In genomic region chr11:70952171-70952570, GRCh38 we compare ENCODE assay signal across 29 cellular contexts.
"Had no signal": no experiment of that assay in that cellular context is flagged by ENCODE, and none has a peak within 500 bp of the region (broad histone marks: within the 10 kb centered on the region; RNA-seq: fewer than 3 reads in every experiment).

No MANE protein-coding gene starts in this region.

- H3K27ac Mint-ChIP-seq: activated CD4-positive, alpha-beta memory T cell treated with anti-CD3 and anti-CD28 coated beads, Interleukin-2, amount 10 ng/mL, durations not matched to agents 7 days and 5 days; activated CD4-positive, alpha-beta T cell treated with anti-CD3 and anti-CD28 coated beads, Interleukin-2, amount 10 ng/mL, durations not matched to agents 7 days and 5 days; activated naive CD4-positive, alpha-beta T cell treated with anti-CD3 and anti-CD28 coated beads, Interleukin-2, amount 10 ng/mL, durations not matched to agents 7 days and 5 days; activated naive CD8-positive, alpha-beta T cell treated with anti-CD3 and anti-CD28 coated beads, Interleukin-2, amount 10 ng/mL, durations not matched to agents 7 days and 5 days; activated T-cell treated with anti-CD3 and anti-CD28 coated beads, Interleukin-2, amount 50 U/mL, for 24 hours; nephron progenitor cell; stimulated activated memory B cell treated with anti-CD40 and anti-IgM and Interleukin-4, amounts not matched to agents 10 μg/mL and 1 μg/mL and 100 μg/mL, for 72 hours had no signal

- H3K36me3 Mint-ChIP-seq: activated naive CD4-positive, alpha-beta T cell treated with anti-CD3 and anti-CD28 coated beads, Interleukin-2, amount 10 ng/mL, durations not matched to agents 7 days and 5 days; activated naive CD8-positive, alpha-beta T cell treated with anti-CD3 and anti-CD28 coated beads, Interleukin-2, amount 10 ng/mL, durations not matched to agents 7 days and 5 days; stimulated activated memory B cell treated with anti-CD40 and anti-IgM and Interleukin-4, amounts not matched to agents 10 μg/mL and 1 μg/mL and 100 μg/mL, for 72 hours had no signal

- H3K4me3 Mint-ChIP-seq: activated CD4-positive, alpha-beta memory T cell treated with anti-CD3 and anti-CD28 coated beads, Interleukin-2, amount 10 ng/mL, durations not matched to agents 7 days and 5 days; activated CD4-positive, alpha-beta T cell treated with anti-CD3 and anti-CD28 coated beads, Interleukin-2, amount 10 ng/mL, durations not matched to agents 7 days and 5 days; activated naive CD4-positive, alpha-beta T cell treated with anti-CD3 and anti-CD28 coated beads, Interleukin-2, amount 10 ng/mL, durations not matched to agents 7 days and 5 days; activated naive CD8-positive, alpha-beta T cell treated with anti-CD3 and anti-CD28 coated beads, Interleukin-2, amount 10 ng/mL, durations not matched to agents 7 days and 5 days; activated T-cell treated with anti-CD3 and anti-CD28 coated beads, Interleukin-2, amount 50 U/mL, for 24 hours; nephron progenitor cell; stimulated activated memory B cell treated with anti-CD40 and anti-IgM and Interleukin-4, amounts not matched to agents 10 μg/mL and 1 μg/mL and 100 μg/mL, for 72 hours had no signal

- H3K27me3 Mint-ChIP-seq: activated CD4-positive, alpha-beta memory T cell treated with anti-CD3 and anti-CD28 coated beads, Interleukin-2, amount 10 ng/mL, durations not matched to agents 7 days and 5 days; activated CD4-positive, alpha-beta T cell treated with anti-CD3 and anti-CD28 coated beads, Interleukin-2, amount 10 ng/mL, durations not matched to agents 7 days and 5 days had no signal

- H3K27me3 ChIP-seq: brain microvascular endothelial cell, left lung, neutrophil, ovary, sigmoid colon, stomach, transverse colon had no signal

- H3K27ac ChIP-seq: brain microvascular endothelial cell, heart right ventricle, left lung, lower lobe of right lung, neutrophil, ovary, psoas muscle, sigmoid colon, stomach, transverse colon had no signal

- H3K4me3 ChIP-seq: heart right ventricle, left lung, lower lobe of right lung, ovary, psoas muscle, sigmoid colon, stomach, transverse colon had no signal

- H3K9me3 ChIP-seq: lower lobe of right lung, neutrophil, ovary, psoas muscle, sigmoid colon, stomach, transverse colon had no signal

- H3K36me3 ChIP-seq: brain microvascular endothelial cell, heart right ventricle, left lung, lower lobe of right lung, neutrophil, ovary, sigmoid colon, stomach, transverse colon had no signal

- DNase-seq: activated CD4-positive, alpha-beta memory T cell treated with anti-CD3 and anti-CD28 coated beads, Interleukin-2, amount 10 ng/mL, durations not matched to agents 7 days and 5 days; activated CD4-positive, alpha-beta T cell treated with anti-CD3 and anti-CD28 coated beads, Interleukin-2, amount 10 ng/mL, durations not matched to agents 7 days and 5 days; activated CD4-positive, CD25-positive, alpha-beta regulatory T cell treated with anti-CD3 and anti-CD28 coated beads, Interleukin-2, amount 50 U/mL, for 72 hours; activated CD8-positive, alpha-beta memory T cell treated with anti-CD3 and anti-CD28 coated beads, Interleukin-2, amount 50 U/mL, for 48 hours; activated gamma-delta T cell; activated naive CD4-positive, alpha-beta T cell treated with anti-CD3 and anti-CD28 coated beads, Interleukin-2, amount 10 ng/mL, durations not matched to agents 7 days and 5 days; activated naive CD8-positive, alpha-beta T cell treated with anti-CD3 and anti-CD28 coated beads, Interleukin-2, amount 10 ng/mL, durations not matched to agents 7 days and 5 days; activated T-cell treated with anti-CD3 and anti-CD28 coated beads, Interleukin-2, amount 50 U/mL, for 24 hours; brain microvascular endothelial cell; foreskin fibroblast; heart right ventricle; left lung; lower lobe of right lung; mesendoderm; nephron progenitor cell; ovary; sigmoid colon; small intestine; stimulated activated CD4-positive, alpha-beta T cell treated with anti-CD3 and anti-CD28 coated beads, Interleukin-1b, Interleukin-23, amount 100 ng/mL, for 48 hours; stimulated activated CD4-positive, alpha-beta T cell treated with anti-CD3 and anti-CD28 coated beads, Interleukin-4, amount 100 ng/mL, for 4 hours; stimulated activated CD8-positive, alpha-beta memory T cell treated with anti-CD3 and anti-CD28 coated beads, Interleukin-4, amount 100 ng/mL, for 48 hours; stomach; T-helper 2 cell; transverse colon had no signal

- H3K4me1 Mint-ChIP-seq: activated CD4-positive, alpha-beta memory T cell treated with anti-CD3 and anti-CD28 coated beads, Interleukin-2, amount 10 ng/mL, durations not matched to agents 7 days and 5 days; activated CD4-positive, alpha-beta T cell treated with anti-CD3 and anti-CD28 coated beads, Interleukin-2, amount 10 ng/mL, durations not matched to agents 7 days and 5 days; activated naive CD4-positive, alpha-beta T cell treated with anti-CD3 and anti-CD28 coated beads, Interleukin-2, amount 10 ng/mL, durations not matched to agents 7 days and 5 days; activated naive CD8-positive, alpha-beta T cell treated with anti-CD3 and anti-CD28 coated beads, Interleukin-2, amount 10 ng/mL, durations not matched to agents 7 days and 5 days; nephron progenitor cell; stimulated activated memory B cell treated with anti-CD40 and anti-IgM and Interleukin-4, amounts not matched to agents 10 μg/mL and 1 μg/mL and 100 μg/mL, for 72 hours had no signal

- H3K4me1 ChIP-seq: heart right ventricle, left lung, lower lobe of right lung, psoas muscle, sigmoid colon, transverse colon had no signal

- FAIRE-seq: astrocyte, endothelial cell of umbilical vein, small intestine had no signal
